Comparison of ENCODE assay signal across 23 cellular contexts in genomic region chr13:40023608-40024577, GRCh38.
"Had no signal": no experiment of that assay in that cellular context is flagged by ENCODE, and none has a peak within 500 bp of the region (broad histone marks: within the 10 kb centered on the region; RNA-seq: fewer than 3 reads in every experiment).

No MANE protein-coding gene starts in this region.

- H3K27ac Mint-ChIP-seq: activated T-cell treated with anti-CD3 and anti-CD28 coated beads, Interleukin-2, amount 50 U/mL, for 72 hours; mesothelial cell of epicardium; natural killer cell treated with Interleukin-12 subunit alpha and Interleukin-12 subunit beta and Interleukin-15 and Interleukin-18, amount 100 ng/mL, for 72 hours; WTC11 had no signal

- H3K79me2 ChIP-seq: hepatocyte, parathyroid adenoma had no signal

- H3K4me1 Mint-ChIP-seq: brain, WTC11 had no signal

- H3K4me3 ChIP-seq: colonic mucosa, hepatocyte, lung, SJSA1, tibial nerve, vagina had no signal

- H3K4me1 ChIP-seq: colonic mucosa, foreskin keratinocyte, parathyroid adenoma, tibial nerve, vagina had no signal

- H3K4me3 Mint-ChIP-seq: brain; mesothelial cell of epicardium; natural killer cell treated with Interleukin-12 subunit alpha and Interleukin-12 subunit beta and Interleukin-15 and Interleukin-18, amount 100 ng/mL, for 72 hours; WTC11 had no signal

- H3K27ac ChIP-seq: colonic mucosa, foreskin keratinocyte, hepatocyte, neutrophil, parathyroid adenoma, SJSA1, vagina had no signal

- H3K4me2 ChIP-seq: hepatocyte had no signal

- DNase-seq: activated CD4-positive, alpha-beta T cell treated with anti-CD3 and anti-CD28 coated beads for 4 hours; activated CD8-positive, alpha-beta memory T cell treated with anti-CD3 and anti-CD28 coated beads, Interleukin-2, amount 50 U/mL, for 4 hours; activated effector memory CD4-positive, alpha-beta T cell treated with anti-CD3 and anti-CD28 coated beads, Interleukin-2, amount 50 U/mL, for 16 hours; activated T-cell treated with anti-CD3 and anti-CD28 coated beads, Interleukin-2, amount 50 U/mL, for 72 hours; central memory CD4-positive, alpha-beta T cell; colonic mucosa; foreskin keratinocyte; islet precursor cell; stimulated activated CD4-positive, alpha-beta T cell treated with anti-CD3 and anti-CD28 coated beads, Interleukin-12 subunit alpha, Interleukin-12 subunit beta, amount 100 ng/mL, for 4 hours; stimulated activated CD8-positive, alpha-beta memory T cell treated with anti-CD3 and anti-CD28 coated beads, Interleukin-4, amount 100 ng/mL, for 48 hours; stimulated activated naive CD4-positive, alpha-beta T cell treated with Interleukin-2 at 50 U/mL for 16 hours; substantia nigra had no signal

- H2AFZ ChIP-seq: hepatocyte, parathyroid adenoma had no signal

- H3K9me3 Mint-ChIP-seq: natural killer cell treated with Interleukin-12 subunit alpha and Interleukin-12 subunit beta and Interleukin-15 and Interleukin-18, amount 100 ng/mL, for 72 hours had no signal

- H3K9me3 ChIP-seq: colonic mucosa, neutrophil, SJSA1, vagina had no signal

- H3K36me3 Mint-ChIP-seq: brain; natural killer cell treated with Interleukin-12 subunit alpha and Interleukin-12 subunit beta and Interleukin-15 and Interleukin-18, amount 100 ng/mL, for 72 hours; WTC11 had no signal

- H3K27me3 ChIP-seq: colonic mucosa, foreskin keratinocyte, hepatocyte, neutrophil, SJSA1, tibial nerve, vagina had no signal

- H3K9ac ChIP-seq: parathyroid adenoma had no signal

- H3K36me3 ChIP-seq: colonic mucosa, neutrophil, SJSA1, tibial nerve, vagina had no signal

- H3K27me3 Mint-ChIP-seq: brain had no signal
